Comparison of ENCODE assay signal across 8 cellular contexts in genomic region chr1:162497723-162498441, GRCh38. TPM values are rescaled to one million over a fixed set of nuclear protein-coding genes. Genes with fewer than 3 reads are reported as not detected.
A peak's percentile ranks its signal among the peaks of the same experiment; 100 is the strongest.
DNase-seq lines count a peak whose midpoint lies in the region; ATAC-seq, FAIRE-seq and TF ChIP-seq lines count a peak whose summit lies in the region.

A gene with protein sequence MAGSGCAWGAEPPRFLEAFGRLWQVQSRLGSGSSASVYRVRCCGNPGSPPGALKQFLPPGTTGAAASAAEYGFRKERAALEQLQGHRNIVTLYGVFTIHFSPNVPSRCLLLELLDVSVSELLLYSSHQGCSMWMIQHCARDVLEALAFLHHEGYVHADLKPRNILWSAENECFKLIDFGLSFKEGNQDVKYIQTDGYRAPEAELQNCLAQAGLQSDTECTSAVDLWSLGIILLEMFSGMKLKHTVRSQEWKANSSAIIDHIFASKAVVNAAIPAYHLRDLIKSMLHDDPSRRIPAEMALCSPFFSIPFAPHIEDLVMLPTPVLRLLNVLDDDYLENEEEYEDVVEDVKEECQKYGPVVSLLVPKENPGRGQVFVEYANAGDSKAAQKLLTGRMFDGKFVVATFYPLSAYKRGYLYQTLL (plus strand): TSS chr1:162497818. CDS start chr1:162498001, 183 bp downstream.

- peaks cover 23% of the 10 kb centered on the region for H3K36me3 Mint-ChIP-seq in activated naive CD8-positive, alpha-beta T cell treated with anti-CD3 and anti-CD28 coated beads, Interleukin-2, amount 50 U/mL, for 24 hours (ENCODE audit: low read depth)

- ATAC-seq in HG02840 (IDR thresholded peaks at IDR 0.05; ENCODE audit: low FRiP score, unreplicated experiment): peak; percentile 96
- peak; percentile 99 for ATAC-seq in activated naive CD8-positive, alpha-beta T cell treated with anti-CD3 and anti-CD28 coated beads, Interleukin-2, amount 50 U/mL, for 24 hours

- FAIRE-seq in GM12892 (lab: Jason Lieb, UNC): peak; percentile 95

- H3K4me3 ChIP-seq in cardiac muscle cell (peak within 1 kb of the TSS; percentile 64), parathyroid adenoma (ENCODE audit: low read depth, low read length) (peak within 1 kb of the TSS; percentile 99), tibial artery (peak within 1 kb of the TSS; percentile 82 to 93)

- H3K4me1 ChIP-seq in cardiac muscle cell (ENCODE audit: low read depth) (peaks cover 6% of the 10 kb centered on the region), parathyroid adenoma (no peaks in the 10 kb centered on the region), tibial artery (peaks cover 0 to 26% (median 15%) of the 10 kb centered on the region in 4 donors)

- H3K79me2 ChIP-seq in parathyroid adenoma: no peaks in the 10 kb centered on the region

- H3K9me3 ChIP-seq in cardiac muscle cell (ENCODE audit: low read depth): no peaks in the 10 kb centered on the region
- H3K9me3 ChIP-seq in parathyroid adenoma (ENCODE audit: control insufficient read depth, low read length): no peaks in the 10 kb centered on the region
- H3K9me3 ChIP-seq in tibial artery: no peaks in the 10 kb centered on the region

- no peaks in the 10 kb centered on the region for H3K9me3 Mint-ChIP-seq in activated naive CD8-positive, alpha-beta T cell treated with anti-CD3 and anti-CD28 coated beads, Interleukin-2, amount 50 U/mL, for 24 hours

- H2AFZ ChIP-seq in parathyroid adenoma: peak within 1 kb of the TSS; percentile 94

- H3K27me3 Mint-ChIP-seq in activated naive CD8-positive, alpha-beta T cell treated with anti-CD3 and anti-CD28 coated beads, Interleukin-2, amount 50 U/mL, for 24 hours: no peaks in the 10 kb centered on the region

- peak within 1 kb of the TSS; percentile 91 for H3K27ac ChIP-seq in cardiac muscle cell
- H3K27ac ChIP-seq in parathyroid adenoma: peak within 1 kb of the TSS; percentile 88
- H3K27ac ChIP-seq in tibial artery: peak within 1 kb of the TSS; percentile 89 to 94

- peak within 1 kb of the TSS; percentile 66 for H3K4me2 ChIP-seq in parathyroid adenoma (ENCODE audit: low read length)

- H3K27me3 ChIP-seq in cardiac muscle cell (no peaks in the 10 kb centered on the region), parathyroid adenoma (ENCODE audit: control insufficient read depth, insufficient read depth, low read length) (no peaks in the 10 kb centered on the region), tibial artery (no peaks in the 10 kb centered on the region)

- intact Hi-C loops in tibial artery (cut with DNase I; ENCODE audit: low total_unique reads): loop anchor here (5.0 kb wide), 1 partner anchor 64 kb away; the partner anchor contains the start of gene UAP1

- H3K36me3 ChIP-seq in cardiac muscle cell: peaks cover 22% of the 10 kb centered on the region
- H3K36me3 ChIP-seq in parathyroid adenoma (ENCODE audit: control insufficient read depth, insufficient read depth, low read length): no peaks in the 10 kb centered on the region
- peaks cover 21 to 30% (median 26%) of the 10 kb centered on the region in 3 donors for H3K36me3 ChIP-seq in tibial artery

- TF ChIP-seq POLR2A in GM12892 (IDR thresholded peaks at IDR 0.05; ENCODE audit: low read depth, low read length): peak; percentile 85

- DNase-seq in GM12892 (ENCODE audit: insufficient read length) (peak; percentile 73), NCI-H1436 (lab: John Stamatoyannopoulos, UW) (peak; percentile 86), T follicular helper cell (ENCODE audit: low read depth) (peak; percentile 88), cardiac muscle cell (ENCODE audit: low read depth in 1 of 2, low spot score in 1 of 2) (peak; percentile 93 to 94), tibial artery (peak; percentile 93 to 95)
- DNase-seq in activated naive CD8-positive, alpha-beta T cell treated with anti-CD3 and anti-CD28 coated beads, Interleukin-2, amount 50 U/mL, for 24 hours: peak; percentile 84

- no peak for TF ChIP-seq CTCF in cardiac muscle cell (IDR thresholded peaks at IDR 0.05; ENCODE audit: low read depth, low read length)
- TF ChIP-seq CTCF in parathyroid adenoma (IDR thresholded peaks at IDR 0.05): no peak
- TF ChIP-seq CTCF in tibial artery (IDR thresholded peaks at IDR 0.05): no peak

- H3K9ac ChIP-seq in parathyroid adenoma: peak within 1 kb of the TSS; percentile 87

- H3K27ac Mint-ChIP-seq in activated naive CD8-positive, alpha-beta T cell treated with anti-CD3 and anti-CD28 coated beads, Interleukin-2, amount 50 U/mL, for 24 hours: peak within 1 kb of the TSS; percentile 89

- peaks cover 33% of the 10 kb centered on the region for H3K4me1 Mint-ChIP-seq in activated naive CD8-positive, alpha-beta T cell treated with anti-CD3 and anti-CD28 coated beads, Interleukin-2, amount 50 U/mL, for 24 hours

- H3K4me3 Mint-ChIP-seq in activated naive CD8-positive, alpha-beta T cell treated with anti-CD3 and anti-CD28 coated beads, Interleukin-2, amount 50 U/mL, for 24 hours: peak within 1 kb of the TSS; percentile 90

RNA-seq across cellular contexts. Expression of the gene that starts here (rescaled TPM):
- polyA plus RNA-seq in GM12892 (2012; ENCODE audit: missing spikeins): 37.3 TPM
- 9.0 and 17.2 TPM in 2 replicates for total RNA-seq in cardiac muscle cell
- 3.5 and 6.9 TPM in 2 replicates for polyA plus RNA-seq in cardiac muscle cell

Comparison
In these comparisons a context has a peak if more than half of its experiments do, and no peak if none do; other contexts are left out.
1. Peak in every context shown above with its lines: DNase-seq, ATAC-seq, H3K4me3 ChIP-seq and H3K27ac ChIP-seq.